Comparison of ENCODE assay signal across 8 cellular contexts in the genomic region with DNA sequence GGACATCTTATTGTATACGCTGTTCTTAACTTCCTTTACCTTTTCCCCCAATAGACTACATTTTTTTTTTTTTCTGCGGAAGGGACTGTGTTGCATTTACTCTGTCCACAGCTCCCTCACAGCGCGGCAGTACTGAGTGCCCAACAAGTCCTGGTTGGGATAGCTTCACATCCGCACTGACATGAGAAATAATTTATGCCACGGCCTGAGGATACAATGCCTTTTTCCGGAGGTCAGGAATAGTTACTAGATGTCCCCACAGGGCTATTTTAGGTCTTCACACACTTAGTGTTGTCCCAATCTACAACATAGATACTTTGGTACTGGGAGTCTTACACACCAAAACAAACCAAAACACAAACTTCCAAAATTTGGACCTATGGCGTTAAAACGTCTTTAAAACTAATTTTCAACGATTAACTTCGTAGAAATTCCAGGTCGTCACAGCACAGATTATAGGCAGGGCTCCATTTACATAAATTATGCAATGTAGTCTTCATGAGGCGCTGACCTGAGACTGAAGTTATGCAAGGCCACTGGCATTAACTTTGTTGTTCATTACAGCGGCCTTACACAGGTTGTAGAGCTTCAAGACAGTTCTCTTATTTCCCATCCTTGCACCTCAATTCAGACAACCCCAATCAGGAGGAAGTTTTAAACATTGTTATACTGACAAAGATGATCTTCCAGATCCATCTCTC. TPM values are rescaled to one million over a fixed set of nuclear protein-coding genes. Genes with fewer than 3 reads are reported as not detected.
DNase-seq lines count a peak whose midpoint lies in the region; ATAC-seq, FAIRE-seq and TF ChIP-seq lines count a peak whose summit lies in the region.

No MANE protein-coding gene starts in this region.

- H2AFZ ChIP-seq in Karpas-422 (ENCODE audit: low read length) (peak overlapping the region; percentile 60; the same call in 1 of the 2 replicates), astrocyte (ENCODE audit: low read depth, low read length) (peak overlapping the region; percentile 76)

- intact Hi-C loops in left colon (cut with DNase I, micrococcal nuclease), result no loop called here
- intact Hi-C loops in testis (cut with DNase I; ENCODE audit: low total_unique reads), result no loop called here

- WGBS in testis, 2 donors, result 40 to 41% methylated on average over 14 of the region's 14 CpGs

- peaks cover 17% of the 10 kb centered on the region for H3K79me2 ChIP-seq in Karpas-422 (ENCODE audit: low read length)
- peaks cover 39% of the 10 kb centered on the region for H3K79me2 ChIP-seq in astrocyte (ENCODE audit: insufficient read depth, low read length)

- peak overlapping the region; percentile 73 for H3K27ac ChIP-seq in Karpas-422 (ENCODE audit: low read length)
- peak overlapping the region; percentile 66 for H3K27ac ChIP-seq in astrocyte (ENCODE audit: low read depth, low read length)
- H3K27ac ChIP-seq in testis, result peak overlapping the region in 1 of 2 donors; percentile 68

- peak overlapping the region; percentile 69 for H3K4me3 ChIP-seq in Karpas-422 (ENCODE audit: low read length)
- H3K4me3 ChIP-seq in astrocyte (ENCODE audit: insufficient read depth, low read depth, low read length), result peak overlapping the region; percentile 63
- peak overlapping the region; percentile 71 to 75 for H3K4me3 ChIP-seq in testis

- H4K20me1 ChIP-seq in Karpas-422 (ENCODE audit: insufficient read depth, low read depth, low read length), result 0 out of 2 replicates have a peak, but pooled peaks cover 2% of the 10 kb centered on the region
- H4K20me1 ChIP-seq in astrocyte (ENCODE audit: insufficient read depth, low read length), result peaks cover 34% of the 10 kb centered on the region

- TF ChIP-seq POLR2A in testis (IDR thresholded peaks at IDR 0.05), result no peak

- H3K27me3 Mint-ChIP-seq in activated T-cell treated with anti-CD3 and anti-CD28 coated beads, Interleukin-2, amount 50 U/mL, for 24 hours, result no peaks in the 10 kb centered on the region
- no peaks in the 10 kb centered on the region for H3K27me3 Mint-ChIP-seq in astrocyte (ENCODE audit: low read depth, unreplicated experiment)

- no peak for DNase-seq in activated T-cell treated with anti-CD3 and anti-CD28 coated beads, Interleukin-2, amount 50 U/mL, for 24 hours
- no peak for DNase-seq in activated T-cell treated with anti-CD3 and anti-CD28 coated beads, Interleukin-2, amount 50 U/mL, for 48 hours
- peak; percentile 74 for DNase-seq in Karpas-422
- DNase-seq in astrocyte (ENCODE audit: low read depth), result no peak
- DNase-seq in left colon, result peak in 1 of 2 donors; percentile 48
- peak; percentile 51 for DNase-seq in testis
- DNase-seq in stimulated activated CD4-positive, alpha-beta T cell treated with anti-CD3 and anti-CD28 coated beads, Interleukin-2, amount 100 ng/mL, for 48 hours, result no peak

- H3K9ac ChIP-seq in Karpas-422 (ENCODE audit: low read length) (peak overlapping the region; percentile 61), astrocyte (ENCODE audit: low read length) (peak overlapping the region; percentile 74)

- peaks cover 33% of the 10 kb centered on the region for H3K36me3 Mint-ChIP-seq in activated T-cell treated with anti-CD3 and anti-CD28 coated beads, Interleukin-2, amount 50 U/mL, for 24 hours (ENCODE audit: low read depth)
- H3K36me3 Mint-ChIP-seq in astrocyte (ENCODE audit: low read depth, unreplicated experiment), result peaks cover 19% of the 10 kb centered on the region

- H3K9me3 ChIP-seq in Karpas-422 (ENCODE audit: low read length) (no peaks in the 10 kb centered on the region), astrocyte (ENCODE audit: insufficient read depth, low read depth, low read length) (no peaks in the 10 kb centered on the region), testis (no peaks in the 10 kb centered on the region)

- H3K27me3 ChIP-seq in Karpas-422 (ENCODE audit: low read length) (no peaks in the 10 kb centered on the region), astrocyte (ENCODE audit: insufficient read depth, low read length) (no peaks in the 10 kb centered on the region), testis (no peaks in the 10 kb centered on the region)

- H3K27ac Mint-ChIP-seq in activated T-cell treated with anti-CD3 and anti-CD28 coated beads, Interleukin-2, amount 50 U/mL, for 24 hours, result peak overlapping the region; percentile 96
- peak overlapping the region; percentile 34 for H3K27ac Mint-ChIP-seq in astrocyte (ENCODE audit: unreplicated experiment)

- H3K4me1 Mint-ChIP-seq in activated T-cell treated with anti-CD3 and anti-CD28 coated beads, Interleukin-2, amount 50 U/mL, for 24 hours (ENCODE audit: low read depth), result peaks cover 38% of the 10 kb centered on the region
- peaks cover 25% of the 10 kb centered on the region for H3K4me1 Mint-ChIP-seq in astrocyte (ENCODE audit: low read depth, unreplicated experiment)

- peak overlapping the region; percentile 81 for H3K4me3 Mint-ChIP-seq in activated T-cell treated with anti-CD3 and anti-CD28 coated beads, Interleukin-2, amount 50 U/mL, for 24 hours
- H3K4me3 Mint-ChIP-seq in astrocyte (ENCODE audit: unreplicated experiment), result peak overlapping the region; percentile 81

- no peak for FAIRE-seq in astrocyte (lab: Jason Lieb, UNC)

- H3K36me3 ChIP-seq in Karpas-422 (ENCODE audit: insufficient read depth, low read length), result peaks cover 13% of the 10 kb centered on the region
- H3K36me3 ChIP-seq in astrocyte (ENCODE audit: insufficient read depth, low read length), result peaks cover 15% of the 10 kb centered on the region
- no peaks in the 10 kb centered on the region for H3K36me3 ChIP-seq in testis (ENCODE audit: low read depth, missing control alignments)

- TF ChIP-seq CTCF in astrocyte (IDR thresholded peaks at IDR 0.05; ENCODE audit: insufficient read depth, low read depth, low read length), result no peak
- no peak for TF ChIP-seq CTCF in testis (IDR thresholded peaks at IDR 0.05)

- peak; percentile 0 for ATAC-seq in left colon
- ATAC-seq in GM21825 (IDR thresholded peaks at IDR 0.05; ENCODE audit: unreplicated experiment), result no peak

- H3K4me2 ChIP-seq in Karpas-422 (ENCODE audit: low read depth, low read length, poor library complexity, severe bottlenecking), result peak overlapping the region; percentile 82
- peak overlapping the region; percentile 87 for H3K4me2 ChIP-seq in astrocyte (ENCODE audit: low read length)

- H3K9me3 Mint-ChIP-seq in activated T-cell treated with anti-CD3 and anti-CD28 coated beads, Interleukin-2, amount 50 U/mL, for 24 hours, result no peaks in the 10 kb centered on the region
- no peaks in the 10 kb centered on the region for H3K9me3 Mint-ChIP-seq in astrocyte (ENCODE audit: unreplicated experiment)

- H3K4me1 ChIP-seq in Karpas-422 (ENCODE audit: low read length) (peaks cover 37% of the 10 kb centered on the region), astrocyte (ENCODE audit: insufficient read depth, low read length) (peaks cover 25% of the 10 kb centered on the region), testis (peaks cover 20% of the 10 kb centered on the region)

- no peaks in the 10 kb centered on the region for H3K9me2 ChIP-seq in Karpas-422 (replicated peaks; ENCODE audit: insufficient read depth, low read length)

RNA-seq across cellular contexts. Expression of gene PPIB, which starts 1.0 kb away (rescaled TPM):
- 165 and 257 TPM in 2 replicates for total RNA-seq in Karpas-422 (2014; rRNA removed; shearing (Covaris generic); ENCODE audit: low replicate concordance)
- total RNA-seq in astrocyte (804 and 921 TPM in 2 replicates), left colon (100 to 1,000 TPM; 284 to 324 TPM), testis (100 to 1,000 TPM; 202 to 302 TPM)
- 288 TPM for polyA plus RNA-seq in testis (ENCODE audit: insufficient read depth, low read depth, low replicate concordance)

RNA-seq across cellular contexts. Expression of gene SNX22, which starts 12.3 kb away (rescaled TPM):
- 51.5 and 71.4 TPM in 2 replicates for total RNA-seq in Karpas-422 (2014; rRNA removed; shearing (Covaris generic); ENCODE audit: low replicate concordance)
- total RNA-seq in astrocyte (0.19 and 0.27 TPM in 2 replicates), left colon (under 1 TPM; 0.34 to 0.73 TPM), testis (1 to 10 TPM; 2.0 TPM)
- polyA plus RNA-seq in testis (ENCODE audit: insufficient read depth, low read depth, low replicate concordance), result 1.9 TPM

Comparison
In these comparisons a context has a peak if more than half of its experiments do, and no peak if none do; other contexts are left out.
1. DNase-seq: peak in Karpas-422 (single experiment) and testis (single experiment); none in activated T-cell treated with anti-CD3 and anti-CD28 coated beads, Interleukin-2, amount 50 U/mL, for 24 hours (single experiment), activated T-cell treated with anti-CD3 and anti-CD28 coated beads, Interleukin-2, amount 50 U/mL, for 48 hours (0 of 2), astrocyte (single experiment) and stimulated activated CD4-positive, alpha-beta T cell treated with anti-CD3 and anti-CD28 coated beads, Interleukin-2, amount 100 ng/mL, for 48 hours (0 of 2).
2. RNA of gene SNX22, which starts 12.3 kb away (total RNA-seq): 51.5 to 71.4 TPM in Karpas-422; 2.0 TPM in testis, 0.34 to 0.73 TPM in left colon and 0.19 to 0.27 TPM in astrocyte; every median in the first group is over 10 times any median in the second.
3. Peak in every context shown above with its lines, with median percentiles within 50 percentile points of each other: H3K4me3 ChIP-seq.